In the genomic region with DNA sequence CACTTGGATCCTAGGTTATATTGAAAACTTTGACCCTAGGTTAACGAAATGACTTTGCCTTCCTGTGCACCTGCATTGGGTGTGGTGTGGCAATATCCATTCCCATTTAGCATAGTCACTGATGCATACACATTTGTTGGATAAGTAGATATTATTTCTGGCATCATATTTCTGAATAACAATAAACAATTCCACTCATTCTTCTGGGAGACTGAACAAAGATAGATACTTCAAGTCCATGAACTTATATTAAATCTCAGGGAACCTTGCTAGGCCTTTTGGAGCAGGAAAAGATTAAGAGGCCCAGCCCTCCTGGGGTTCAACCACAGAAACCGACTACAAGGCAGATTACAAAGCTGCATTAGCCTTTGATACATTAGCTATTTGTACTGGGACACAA, we compare ENCODE assay signal across 27 cellular contexts.
DNase-seq lines count a peak whose midpoint lies in the region; ATAC-seq, FAIRE-seq and TF ChIP-seq lines count a peak whose summit lies in the region.
"Had no signal": no experiment of that assay in that cellular context is flagged by ENCODE, and none has a peak within 500 bp of the region (broad histone marks: within the 10 kb centered on the region; RNA-seq: fewer than 3 reads in every experiment).

No MANE protein-coding gene starts in this region.

- H3K36me3 Mint-ChIP-seq in astrocyte (ENCODE audit: low read depth, unreplicated experiment) (no peaks in the 10 kb centered on the region), neural progenitor cell (no peaks in the 10 kb centered on the region)
- H3K36me3 Mint-ChIP-seq: CD8-positive, alpha-beta T cell had no signal

- no peaks in the 10 kb centered on the region for H3K27me3 Mint-ChIP-seq in astrocyte (ENCODE audit: low read depth, unreplicated experiment)
- peaks cover 7% of the 10 kb centered on the region for H3K27me3 Mint-ChIP-seq in neural progenitor cell (ENCODE audit: insufficient read depth, low read depth)

- H3K27ac Mint-ChIP-seq in astrocyte (ENCODE audit: unreplicated experiment) (no peak overlapping the region), neural progenitor cell (no peak overlapping the region)
- H3K27ac Mint-ChIP-seq: CD8-positive, alpha-beta T cell had no signal

- H3K36me3 ChIP-seq in astrocyte (ENCODE audit: insufficient read depth, low read length) = no peaks in the 10 kb centered on the region
- H3K36me3 ChIP-seq in neural progenitor cell = no peaks in the 10 kb centered on the region

- H3K4me1 Mint-ChIP-seq in astrocyte (ENCODE audit: low read depth, unreplicated experiment) (no peaks in the 10 kb centered on the region), neural progenitor cell (peaks cover 16% of the 10 kb centered on the region)

- no peak for FAIRE-seq in astrocyte (lab: Jason Lieb, UNC)
- FAIRE-seq: G401.6, GM12892, GM18507, H54, K562, RCC 7860 had no signal

- H3F3A ChIP-seq in neural progenitor cell (ENCODE audit: low read depth) = no peaks in the 10 kb centered on the region

- no peak overlapping the region for H3K9ac ChIP-seq in astrocyte (ENCODE audit: low read length)
- H3K9ac ChIP-seq in neural progenitor cell = no peak overlapping the region

- H2AFZ ChIP-seq in astrocyte (ENCODE audit: low read depth, low read length) (no peak overlapping the region), neural progenitor cell (replicated peaks) (no peak overlapping the region)

- TF ChIP-seq CTCF in astrocyte (IDR thresholded peaks at IDR 0.05; ENCODE audit: insufficient read depth, low read depth, low read length) (no peak), neural progenitor cell (IDR thresholded peaks at IDR 0.05) (no peak)

- DNase-seq in NCI-H748 (lab: John Stamatoyannopoulos, UW; ENCODE audit: unreplicated experiment) (peak; percentile 12), NCI-H748 treated with DMSO at 0.1 percent for 48 hours (lab: John Stamatoyannopoulos, UW) (no peak), NCI-H526 (lab: John Stamatoyannopoulos, UW) (peak; percentile 65 to 79), astrocyte (ENCODE audit: low read depth) (peak; percentile 8), neural progenitor cell (ENCODE audit: low spot score) (peak; percentile 15), DMS79 treated with DMSO at 0.1 percent for 48 hours (lab: John Stamatoyannopoulos, UW) (no peak), UCSD-AML1 (lab: John Stamatoyannopoulos, UW; ENCODE audit: unreplicated experiment) (no peak)
- DNase-seq: 8988T; AML-193; C1 segment of cervical spinal cord; Calu3; CD8-positive, alpha-beta T cell; DMS153; NCI-H1092 treated with DMSO at 0.1 percent for 48 hours; NCI-H1436 treated with DMSO at 0.1 percent for 48 hours; NCI-H1930; NCI-H446; NCI-H774; OCI-M1; Right ventricle myocardium superior had no signal

- H4K20me1 ChIP-seq in astrocyte (ENCODE audit: insufficient read depth, low read length) = no peaks in the 10 kb centered on the region
- no peaks in the 10 kb centered on the region for H4K20me1 ChIP-seq in neural progenitor cell (ENCODE audit: low read depth)

- H3K9me3 Mint-ChIP-seq in astrocyte (ENCODE audit: unreplicated experiment) (no peaks in the 10 kb centered on the region), neural progenitor cell (peaks cover 2% of the 10 kb centered on the region)
- H3K9me3 Mint-ChIP-seq: CD8-positive, alpha-beta T cell had no signal

- H3K9me3 ChIP-seq in astrocyte (ENCODE audit: insufficient read depth, low read depth, low read length) (no peaks in the 10 kb centered on the region), neural progenitor cell (ENCODE audit: low read depth) (no peaks in the 10 kb centered on the region)

- no peaks in the 10 kb centered on the region for H3K79me2 ChIP-seq in astrocyte (ENCODE audit: insufficient read depth, low read length)
- no peaks in the 10 kb centered on the region for H3K79me2 ChIP-seq in neural progenitor cell (ENCODE audit: low read depth)

- H3K4me3 ChIP-seq in astrocyte (ENCODE audit: insufficient read depth, low read depth, low read length) (no peak overlapping the region), neural progenitor cell (no peak overlapping the region)
- H3K4me3 ChIP-seq: K562 had no signal

- H3K4me2 ChIP-seq in astrocyte (ENCODE audit: low read length) (no peak overlapping the region), neural progenitor cell (no peak overlapping the region)

- H3K4me3 Mint-ChIP-seq in astrocyte (ENCODE audit: unreplicated experiment) (no peak overlapping the region), neural progenitor cell (no peak overlapping the region)
- H3K4me3 Mint-ChIP-seq: CD8-positive, alpha-beta T cell had no signal

- no peak overlapping the region for H3K27ac ChIP-seq in astrocyte (ENCODE audit: low read depth, low read length)
- no peak overlapping the region for H3K27ac ChIP-seq in neural progenitor cell

- no peaks in the 10 kb centered on the region for H3K27me3 ChIP-seq in astrocyte (ENCODE audit: insufficient read depth, low read length)
- no peaks in the 10 kb centered on the region for H3K27me3 ChIP-seq in neural progenitor cell

- H3K4me1 ChIP-seq in astrocyte (ENCODE audit: insufficient read depth, low read length) (no peaks in the 10 kb centered on the region), neural progenitor cell (peaks cover 28% of the 10 kb centered on the region)

- no peak for ATAC-seq in GM19463 (IDR thresholded peaks at IDR 0.05; ENCODE audit: unreplicated experiment)
- ATAC-seq: CD8-positive, alpha-beta T cell; K562 had no signal

Comparison
In these comparisons a context has a peak if more than half of its experiments do, and no peak if none do; other contexts are left out.
1. DNase-seq: peak in NCI-H748 (single experiment), NCI-H526 (2 of 2), astrocyte (single experiment) and neural progenitor cell (single experiment); none in NCI-H748 treated with DMSO at 0.1 percent for 48 hours (single experiment), DMS79 treated with DMSO at 0.1 percent for 48 hours (single experiment) and UCSD-AML1 (single experiment).